ENCODE assay signal across 20 cellular contexts in the genomic region with DNA sequence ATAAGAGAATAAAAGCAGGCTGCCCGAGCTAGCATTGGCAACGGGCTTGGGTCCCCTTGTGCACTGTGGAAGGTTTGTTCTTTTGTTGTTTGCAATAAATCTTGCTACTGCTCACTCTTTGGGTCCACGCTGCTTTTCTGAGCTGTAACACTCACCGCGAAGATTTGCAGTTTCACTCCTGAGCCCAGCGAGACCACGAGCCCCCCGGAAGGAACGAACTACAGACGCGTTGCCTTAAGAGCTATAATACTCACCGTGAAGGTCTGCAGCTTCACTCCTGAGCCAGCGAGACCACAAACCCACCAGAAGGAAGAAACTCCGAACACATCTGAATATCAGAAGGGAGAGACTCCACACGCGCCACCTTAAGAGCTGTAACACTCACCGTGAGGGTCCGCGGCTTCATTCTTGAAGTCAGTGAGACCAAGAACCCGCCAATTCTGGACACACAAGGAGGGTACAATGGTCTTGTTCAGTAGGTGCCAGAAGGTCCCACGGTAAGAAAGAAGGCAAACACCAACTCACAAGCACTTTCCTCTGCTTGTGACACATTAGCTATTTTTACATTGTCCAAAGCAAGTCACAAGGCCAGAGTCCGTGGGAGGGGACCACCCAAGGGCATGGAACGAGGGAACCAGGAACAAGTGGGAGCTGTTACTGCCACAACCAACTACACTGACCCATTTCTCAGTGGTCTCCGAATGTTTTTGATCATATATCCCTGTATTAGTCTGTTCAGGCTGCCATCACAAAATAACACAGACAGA. TPM values are rescaled to one million over a fixed set of nuclear protein-coding genes. Genes with fewer than 3 reads are reported as not detected.
DNase-seq lines count a peak whose midpoint lies in the region; ATAC-seq, FAIRE-seq and TF ChIP-seq lines count a peak whose summit lies in the region.
"Had no signal": no experiment of that assay in that cellular context is flagged by ENCODE, and none has a peak within 500 bp of the region (broad histone marks: within the 10 kb centered on the region; RNA-seq: fewer than 3 reads in every experiment).

No MANE protein-coding gene starts in this region.

- ATAC-seq in stimulated activated naive CD8-positive, alpha-beta T cell treated with anti-CD3 and anti-CD28 coated beads, Interleukin-15, Interleukin-2, amounts not matched to agents 100 U/mL and 50 U/mL, for 24 hours: no peak
- ATAC-seq in T-cell (replicated peaks in 1 of 4): no peak
- no peak for ATAC-seq in naive thymus-derived CD8-positive, alpha-beta T cell
- ATAC-seq in stimulated activated memory B cell treated with anti-CD40 and anti-IgM and Interleukin-4, amounts not matched to agents 10 μg/mL and 1 μg/mL and 100 μg/mL, for 72 hours: no peak

- H3K27me3 Mint-ChIP-seq in stimulated activated naive CD8-positive, alpha-beta T cell treated with anti-CD3 and anti-CD28 coated beads, Interleukin-15, Interleukin-2, amounts not matched to agents 100 ng/mL and 50 ng/mL, for 24 hours: peaks cover 19% of the 10 kb centered on the region
- H3K27me3 Mint-ChIP-seq in T-cell: peaks cover 14 to 39% of the 10 kb centered on the region in 2 donors
- peaks cover 2 to 10% (median 6%) of the 10 kb centered on the region in 5 donors for H3K27me3 Mint-ChIP-seq in naive thymus-derived CD8-positive, alpha-beta T cell
- H3K27me3 Mint-ChIP-seq in stimulated activated memory B cell treated with anti-CD40 and anti-IgM and Interleukin-4, amounts not matched to agents 10 μg/mL and 1 μg/mL and 100 μg/mL, for 72 hours: peaks cover 30% of the 10 kb centered on the region

- peak overlapping the region; percentile 28 for H3K4me3 Mint-ChIP-seq in stimulated activated naive CD8-positive, alpha-beta T cell treated with anti-CD3 and anti-CD28 coated beads, Interleukin-15, Interleukin-2, amounts not matched to agents 100 ng/mL and 50 ng/mL, for 24 hours
- H3K4me3 Mint-ChIP-seq in T-cell: peak overlapping the region in 2 of 3 donors; percentile 35 to 37
- H3K4me3 Mint-ChIP-seq in naive thymus-derived CD8-positive, alpha-beta T cell: peak overlapping the region; percentile 46 to 83 (median 72)
- H3K4me3 Mint-ChIP-seq in stimulated activated memory B cell treated with anti-CD40 and anti-IgM and Interleukin-4, amounts not matched to agents 10 μg/mL and 1 μg/mL and 100 μg/mL, for 72 hours: no peak overlapping the region

- DNase-seq in stimulated activated naive CD8-positive, alpha-beta T cell treated with anti-CD3 and anti-CD28 coated beads, Interleukin-15, Interleukin-2, amounts not matched to agents 100 U/mL and 50 U/mL, for 24 hours: no peak
- no peak for DNase-seq in T-cell
- DNase-seq in naive thymus-derived CD8-positive, alpha-beta T cell: peak in 1 of 10 donors; percentile 4
- DNase-seq in activated CD8-positive, alpha-beta memory T cell treated with anti-CD3 and anti-CD28 coated beads, Interleukin-2, amount 50 U/mL, for 48 hours: no peak
- DNase-seq in GM12892 (ENCODE audit: insufficient read length): no peak
- DNase-seq: Calu3, DMS79 treated with DMSO at 0.1 percent for 48 hours, GM23248, H7, KBM-7, MG63, NCI-H2029, NCI-H446, NCI-H524 treated with DMSO at 0.1 percent for 48 hours, NCI-H774, SIG-M5 had no signal

- no peak overlapping the region for H3K27ac Mint-ChIP-seq in stimulated activated naive CD8-positive, alpha-beta T cell treated with anti-CD3 and anti-CD28 coated beads, Interleukin-15, Interleukin-2, amounts not matched to agents 100 ng/mL and 50 ng/mL, for 24 hours
- peak overlapping the region in 1 of 2 donors; percentile 8 for H3K27ac Mint-ChIP-seq in T-cell
- H3K27ac Mint-ChIP-seq in naive thymus-derived CD8-positive, alpha-beta T cell: peak overlapping the region in 4 of 10 donors; percentile 6 to 69 (median 47)
- H3K27ac Mint-ChIP-seq in stimulated activated memory B cell treated with anti-CD40 and anti-IgM and Interleukin-4, amounts not matched to agents 10 μg/mL and 1 μg/mL and 100 μg/mL, for 72 hours: no peak overlapping the region

- no peaks in the 10 kb centered on the region for H3K4me1 Mint-ChIP-seq in stimulated activated naive CD8-positive, alpha-beta T cell treated with anti-CD3 and anti-CD28 coated beads, Interleukin-15, Interleukin-2, amounts not matched to agents 100 ng/mL and 50 ng/mL, for 24 hours (ENCODE audit: low read depth)
- no peaks in the 10 kb centered on the region for H3K4me1 Mint-ChIP-seq in T-cell
- peaks cover 0 to 3% (median under 1%) of the 10 kb centered on the region in 4 donors for H3K4me1 Mint-ChIP-seq in naive thymus-derived CD8-positive, alpha-beta T cell
- H3K4me1 Mint-ChIP-seq in stimulated activated memory B cell treated with anti-CD40 and anti-IgM and Interleukin-4, amounts not matched to agents 10 μg/mL and 1 μg/mL and 100 μg/mL, for 72 hours: no peaks in the 10 kb centered on the region

- FAIRE-seq in GM12892 (lab: Jason Lieb, UNC): no peak
- FAIRE-seq: GM18507, RCC 7860 had no signal

- no peaks in the 10 kb centered on the region for H3K36me3 Mint-ChIP-seq in stimulated activated naive CD8-positive, alpha-beta T cell treated with anti-CD3 and anti-CD28 coated beads, Interleukin-15, Interleukin-2, amounts not matched to agents 100 ng/mL and 50 ng/mL, for 24 hours (ENCODE audit: low read depth)
- H3K36me3 Mint-ChIP-seq in T-cell: no peaks in the 10 kb centered on the region
- peaks cover 0 to 2% (median 0%) of the 10 kb centered on the region in 3 donors for H3K36me3 Mint-ChIP-seq in naive thymus-derived CD8-positive, alpha-beta T cell
- no peaks in the 10 kb centered on the region for H3K36me3 Mint-ChIP-seq in stimulated activated memory B cell treated with anti-CD40 and anti-IgM and Interleukin-4, amounts not matched to agents 10 μg/mL and 1 μg/mL and 100 μg/mL, for 72 hours

- no peaks in the 10 kb centered on the region for H3K9me3 Mint-ChIP-seq in stimulated activated naive CD8-positive, alpha-beta T cell treated with anti-CD3 and anti-CD28 coated beads, Interleukin-15, Interleukin-2, amounts not matched to agents 100 ng/mL and 50 ng/mL, for 24 hours
- H3K9me3 Mint-ChIP-seq in T-cell: no peaks in the 10 kb centered on the region
- no peaks in the 10 kb centered on the region for H3K9me3 Mint-ChIP-seq in naive thymus-derived CD8-positive, alpha-beta T cell
- no peaks in the 10 kb centered on the region for H3K9me3 Mint-ChIP-seq in stimulated activated memory B cell treated with anti-CD40 and anti-IgM and Interleukin-4, amounts not matched to agents 10 μg/mL and 1 μg/mL and 100 μg/mL, for 72 hours

- CTCF ChIA-PET in T-cell (lab: Charles Lee): no interaction called here

- TF ChIP-seq POLR2A in GM12892 (IDR thresholded peaks at IDR 0.05; ENCODE audit: low read depth, low read length): no peak

- POLR2A ChIA-PET in T-cell (lab: Charles Lee): no interaction called here
- POLR2A ChIA-PET in naive thymus-derived CD8-positive, alpha-beta T cell (lab: Charles Lee): no interaction called here

RNA-seq across cellular contexts. Expression of gene CACUL1, which starts 29.2 kb away (rescaled TPM):
- 10 to 100 TPM; 26.3 to 35.2 (median 27.9) TPM for total RNA-seq in T-cell
- 10 to 100 TPM; 37.8 to 42.1 TPM for total RNA-seq in naive thymus-derived CD8-positive, alpha-beta T cell
- polyA plus RNA-seq in naive thymus-derived CD8-positive, alpha-beta T cell: 10 to 100 TPM; 23.1 to 29.2 (median 25.4) TPM
- 11.5 TPM for polyA plus RNA-seq in GM12892 (2012; ENCODE audit: missing spikeins)
